In the genomic region with DNA sequence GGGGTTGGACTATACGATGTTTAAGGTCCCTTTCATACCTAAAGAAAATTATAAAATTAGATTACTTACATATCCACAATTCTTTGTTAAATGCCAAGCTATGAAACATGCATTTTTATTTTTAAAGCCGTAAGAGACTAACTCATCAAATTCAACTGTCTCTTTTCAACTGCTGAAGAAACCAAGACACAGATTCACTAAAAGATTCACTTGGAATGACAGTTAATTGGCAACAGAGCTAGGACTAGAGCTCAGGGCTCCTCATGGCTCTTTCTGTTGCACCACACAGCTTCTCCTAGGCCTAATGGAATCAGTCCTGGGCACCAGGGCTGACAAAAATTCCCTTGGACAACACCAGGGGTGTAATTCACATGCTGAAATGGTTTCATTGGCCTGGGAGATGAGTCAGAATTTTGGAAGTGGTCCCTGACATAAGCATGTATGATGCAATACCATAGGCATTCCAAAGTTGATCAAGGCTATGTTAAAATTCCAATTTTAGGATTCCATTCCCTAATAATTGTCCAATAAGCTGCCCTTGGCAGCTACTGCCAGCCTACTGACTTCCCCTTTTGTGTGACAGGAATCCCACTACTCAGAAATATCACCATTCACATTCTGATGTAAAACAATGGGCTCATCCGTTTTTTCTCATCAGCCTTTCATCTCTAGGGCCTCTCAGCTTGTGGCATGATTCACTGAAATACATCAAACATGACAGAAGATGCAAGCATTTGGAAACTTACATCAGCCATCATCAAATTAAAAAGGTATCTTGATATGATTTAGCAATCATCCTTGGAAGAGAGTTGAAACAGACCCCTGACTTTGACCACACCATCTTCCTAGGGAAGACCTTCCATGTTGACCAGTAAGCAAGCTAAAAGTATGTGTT, we compare ENCODE assay signal across 10 cellular contexts. TPM values are rescaled to one million over a fixed set of nuclear protein-coding genes. Genes with fewer than 3 reads are reported as not detected.
DNase-seq lines count a peak whose midpoint lies in the region; ATAC-seq and TF ChIP-seq lines count a peak whose summit lies in the region.
"Had no signal": no experiment of that assay in that cellular context is flagged by ENCODE, and none has a peak within 500 bp of the region (broad histone marks: within the 10 kb centered on the region; RNA-seq: fewer than 3 reads in every experiment).

No MANE protein-coding gene starts in this region.

- TF ChIP-seq RAD21 in Ishikawa (IDR thresholded peaks at IDR 0.05; ENCODE audit: low read depth), result no peak

- H3K27me3 ChIP-seq in brain microvascular endothelial cell (replicated peaks) (no peaks in the 10 kb centered on the region), lung (ENCODE audit: control insufficient read depth, insufficient read depth) (no peaks in the 10 kb centered on the region)

- WGBS in lung, 2 donors, result 74 to 93% methylated on average over 3 of the region's 3 CpGs

- peak overlapping the region; percentile 67 for H3K27ac ChIP-seq in brain microvascular endothelial cell
- no peak overlapping the region for H3K27ac ChIP-seq in lung (ENCODE audit: low read depth in 1 of 2, low read length in 1 of 2)

- DNase-seq in AG20443 (ENCODE audit: low spot score) (peak; percentile 75), brain microvascular endothelial cell (peak; percentile 75), lung (ENCODE audit: low spot score) (no peak), GOT3 (lab: John Stamatoyannopoulos, UW) (no peak)
- DNase-seq in activated CD4-positive, alpha-beta T cell treated with anti-CD3 and anti-CD28 coated beads for 48 hours, result no peak
- DNase-seq: SIG-M5 had no signal

- in situ Hi-C loops in brain microvascular endothelial cell (cut with HindIII; ENCODE audit: low pct_ligation_motif_present, low sequenced_read_pairs), result no loop called here

- ATAC-seq in lung (ENCODE audit: insufficient read depth, low FRiP score), result peak; percentile 65
- ATAC-seq in GM19397 (IDR thresholded peaks at IDR 0.05; ENCODE audit: unreplicated experiment), result no peak
- ATAC-seq in GM19452 (IDR thresholded peaks at IDR 0.05; ENCODE audit: unreplicated experiment), result no peak

- H3K4me1 ChIP-seq in lung (ENCODE audit: control insufficient read depth in 2 of 2, insufficient read depth in 2 of 2, low read length in 2 of 2), result peaks cover 3% of the 10 kb centered on the region in 2 donors

- no peak for TF ChIP-seq EP300 in Ishikawa (IDR thresholded peaks at IDR 0.05; ENCODE audit: borderline replicate concordance)

- peaks cover 0 to 2% of the 10 kb centered on the region in 2 donors for H3K9me3 ChIP-seq in lung (ENCODE audit: control insufficient read depth in 2 of 2, insufficient read depth in 1 of 2, low read length in 1 of 2)

- TF ChIP-seq CTCF in brain microvascular endothelial cell (IDR thresholded peaks at IDR 0.05; ENCODE audit: low read depth, low read length, missing control alignments) (peak; percentile 41), lung (IDR thresholded peaks at IDR 0.05; ENCODE audit: control extremely low read depth, extremely low read depth) (no peak)

- H3K36me3 ChIP-seq in brain microvascular endothelial cell (replicated peaks) (no peaks in the 10 kb centered on the region), lung (ENCODE audit: control insufficient read depth in 2 of 2, insufficient read depth in 2 of 2, low read length in 2 of 2) (no peaks in the 10 kb centered on the region)

- no peak overlapping the region for H3K4me3 ChIP-seq in brain microvascular endothelial cell (ENCODE audit: low read depth, low read length)
- no peak overlapping the region for H3K4me3 ChIP-seq in lung
- H3K4me3 ChIP-seq: skin epidermis had no signal

TF ChIP-seq in Ishikawa, 13 proteins besides CTCF, POLR2A, EP300 and RAD21:
- TF ChIP-seq CEBPB (IDR thresholded peaks at IDR 0.05) (peak; percentile 57; the same call in 1 of the 2 replicates), YY1 (IDR thresholded peaks at IDR 0.05; ENCODE audit: low read depth) (no peak)
TF ChIP-seq in Ishikawa: peak in this region for 1.

RNA-seq across cellular contexts. Expression of gene PLAC1, which starts 54.2 kb away (rescaled TPM):
- under 1 TPM in 1 of 2 donors, not detected in 1; 0.31 TPM for total RNA-seq in lung
- under 1 TPM; 0.47 to 0.63 TPM for polyA plus RNA-seq in lung

Comparison
In these comparisons a context has a peak if more than half of its experiments do, and no peak if none do; other contexts are left out.
1. DNase-seq: peak in AG20443 (single experiment) and brain microvascular endothelial cell (single experiment); none in lung (single experiment), GOT3 (single experiment) and activated CD4-positive, alpha-beta T cell treated with anti-CD3 and anti-CD28 coated beads for 48 hours (single experiment).